Comparison of ENCODE assay signal across 22 cellular contexts in the genomic region with DNA sequence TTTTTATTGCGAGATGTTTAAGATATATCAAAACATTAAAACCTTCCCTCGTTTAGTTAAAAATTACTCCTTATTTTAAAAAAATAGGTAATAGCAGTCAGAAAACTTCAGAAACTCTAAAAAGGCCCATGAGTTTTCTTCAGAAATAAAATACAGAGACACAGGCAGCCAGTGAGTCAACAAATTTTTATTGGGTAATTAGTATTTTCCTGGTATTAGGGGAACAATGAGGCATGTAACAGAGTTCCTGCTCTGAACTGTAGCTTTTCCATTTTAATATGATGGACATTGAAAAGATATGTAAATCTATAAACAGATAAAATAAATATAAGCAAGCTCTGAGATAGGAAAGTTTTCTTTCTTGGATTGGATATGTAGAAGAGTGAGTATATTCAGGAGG. TPM values are rescaled to one million over a fixed set of nuclear protein-coding genes. Genes with fewer than 3 reads are reported as not detected.
DNase-seq lines count a peak whose midpoint lies in the region; TF ChIP-seq lines count a peak whose summit lies in the region.
"Had no signal": no experiment of that assay in that cellular context is flagged by ENCODE, and none has a peak within 500 bp of the region (broad histone marks: within the 10 kb centered on the region; RNA-seq: fewer than 3 reads in every experiment).

No MANE protein-coding gene starts in this region.

- peak overlapping the region in 7 of 11 experiments; percentile 9 to 85 (median 74); a peak in 13 of 22 replicates for H3K27ac ChIP-seq in BLaER1 treated with 17β-estradiol and CSF1 and Interleukin-3, amounts not matched to agents 10 nM and 100 nM
- H3K27ac ChIP-seq in PC-9 (peak overlapping the region; percentile 60), epithelial cell of prostate (peak overlapping the region; percentile 75), neutrophil (peak overlapping the region; percentile 84)
- H3K27ac ChIP-seq: prostate gland had no signal

- H3K4me3 ChIP-seq in BLaER1 treated with 17β-estradiol and CSF1 and Interleukin-3, amounts not matched to agents 10 nM and 100 nM = no peak overlapping the region
- H3K4me3 ChIP-seq in PC-9 (no peak overlapping the region), neutrophil (ENCODE audit: low read depth in 1 of 2, low read length in 1 of 2) (peak overlapping the region in 1 of 2 experiments; percentile 13), H7 (ENCODE audit: insufficient read depth, low read depth, low read length) (no peak overlapping the region)
- H3K4me3 ChIP-seq: prostate gland had no signal

- no peaks in the 10 kb centered on the region; a peak in 1 of 22 replicates for H3K9me3 ChIP-seq in BLaER1 treated with 17β-estradiol and CSF1 and Interleukin-3, amounts not matched to agents 10 nM and 100 nM (replicated peaks in 1 of 11)
- H3K9me3 ChIP-seq in PC-9 (ENCODE audit: insufficient read depth, low read depth) (0 out of 2 replicates have a peak, but pooled peaks cover 6% of the 10 kb centered on the region), neutrophil (no peaks in the 10 kb centered on the region)
- H3K9me3 ChIP-seq: prostate gland had no signal

- CTCF ChIA-PET in PC-9 (lab: Charles Lee) = interaction anchor here (0.6 kb wide), 1 partner anchor 21 kb away, joined by 3 read pairs; no protein-coding TSS in a partner anchor

- H3K79me2 ChIP-seq in PC-9 (ENCODE audit: low read depth) = no peaks in the 10 kb centered on the region

- no peaks in the 10 kb centered on the region for H4K20me1 ChIP-seq in BLaER1 treated with 17β-estradiol and CSF1 and Interleukin-3, amounts not matched to agents 10 nM and 100 nM
- H4K20me1 ChIP-seq in PC-9 (ENCODE audit: insufficient read depth) = no peaks in the 10 kb centered on the region

- DNase-seq in PC-9 = no peak
- no peak for DNase-seq in epithelial cell of prostate (ENCODE audit: low read depth, low spot score)
- no peak for DNase-seq in H7
- DNase-seq in hypothalamus (lab: John Stamatoyannopoulos, UW) = no peak
- DNase-seq in NK-92 treated with Interleukin-12 subunit alpha and Interleukin-12 subunit beta, amount 100 ng/mL, for 24 hours (lab: John Stamatoyannopoulos, UW) = no peak
- DNase-seq in GM10266 (ENCODE audit: extremely low spot score) = no peak
- DNase-seq: natural killer cell; NCI-H2029 treated with DMSO at 0.1 percent for 48 hours; NCI-H510A treated with DMSO at 0.1 percent for 48 hours; SHP77 treated with DMSO at 0.1 percent for 48 hours; stimulated activated CD4-positive, alpha-beta T cell treated with anti-CD3 and anti-CD28 coated beads, Interleukin-15, amount 100 ng/mL, for 24 hours; stimulated activated naive CD8-positive, alpha-beta T cell treated with anti-CD3 and anti-CD28 coated beads, Interleukin-15, amount 100 ng/mL, for 72 hours had no signal

- no peaks in the 10 kb centered on the region for H3K9me2 ChIP-seq in PC-9 (ENCODE audit: insufficient read depth)

- H3K9ac ChIP-seq in BLaER1 treated with 17β-estradiol and CSF1 and Interleukin-3, amounts not matched to agents 10 nM and 100 nM = peak overlapping the region in 5 of 11 experiments; percentile 2 to 71 (median 57); a peak in 8 of 22 replicates

- POLR2A ChIA-PET in PC-9 (lab: Charles Lee; ENCODE audit: unreplicated experiment) = no interaction called here

- intact Hi-C loops in PC-9 (cut with micrococcal nuclease; ENCODE audit: unreplicated experiment) = no loop called here

- no peaks in the 10 kb centered on the region for H3K36me3 ChIP-seq in BLaER1 treated with 17β-estradiol and CSF1 and Interleukin-3, amounts not matched to agents 10 nM and 100 nM
- H3K36me3 ChIP-seq in PC-9 (ENCODE audit: low read depth) (no peaks in the 10 kb centered on the region), neutrophil (no peaks in the 10 kb centered on the region), H7 (replicated peaks; ENCODE audit: control insufficient read depth, insufficient read depth, low read length) (no peaks in the 10 kb centered on the region)
- H3K36me3 ChIP-seq: prostate gland had no signal

- peak overlapping the region; percentile 61 for H2AFZ ChIP-seq in PC-9

- peaks cover 10% of the 10 kb centered on the region; the same call in 1 of the 2 replicates for H3F3A ChIP-seq in PC-9 (ENCODE audit: insufficient read depth, low read depth)

- TF ChIP-seq CTCF in PC-9 (conservative IDR thresholded peaks at IDR 0.05) (no peak), neutrophil (IDR thresholded peaks at IDR 0.05) (no peak), GM10266 (IDR thresholded peaks at IDR 0.05; ENCODE audit: control insufficient read depth, insufficient read depth, low read depth, missing control alignments) (no peak)

- H3K4me1 ChIP-seq in BLaER1 treated with 17β-estradiol and CSF1 and Interleukin-3, amounts not matched to agents 10 nM and 100 nM = peaks cover 12 to 50% (median 29%) of the 10 kb centered on the region in 10 experiments; a peak in 18 of 20 replicates
- H3K4me1 ChIP-seq in PC-9 (replicated peaks; ENCODE audit: insufficient read depth) (peaks cover 18% of the 10 kb centered on the region), neutrophil (ENCODE audit: control insufficient read depth in 1 of 2, insufficient read depth in 1 of 2, low read depth in 1 of 2, low read length in 1 of 2) (peaks cover 20 to 23% of the 10 kb centered on the region in 2 experiments)
- H3K4me1 ChIP-seq: prostate gland had no signal

- H3K27me3 ChIP-seq in BLaER1 treated with 17β-estradiol and CSF1 and Interleukin-3, amounts not matched to agents 10 nM and 100 nM = no peaks in the 10 kb centered on the region
- H3K27me3 ChIP-seq in PC-9 (ENCODE audit: insufficient read depth, low read depth) (no peaks in the 10 kb centered on the region), neutrophil (peaks cover 1% of the 10 kb centered on the region), H7 (ENCODE audit: control insufficient read depth, insufficient read depth, low read length) (no peaks in the 10 kb centered on the region)

- BruUV-seq in PC-9 (replicated peaks; lab: Mats Ljungman, UMichigan) = TSS peak; percentile 44

- peak overlapping the region in 7 of 11 experiments; percentile 19 to 80 (median 56); a peak in 13 of 22 replicates for H3K4me2 ChIP-seq in BLaER1 treated with 17β-estradiol and CSF1 and Interleukin-3, amounts not matched to agents 10 nM and 100 nM
- H3K4me2 ChIP-seq in PC-9 = peak overlapping the region; percentile 24

RNA-seq across cellular contexts. Expression of gene ZNF705A, which starts 0.4 kb away (rescaled TPM):
- not detected in 2 replicates for total RNA-seq in PC-9 (2021)
- total RNA-seq in H7 (2014; rRNA removed; shearing (Covaris generic)) = not detected in 2 replicates
- total RNA-seq: activated T-helper 2 cell treated with anti-CD3 and anti-CD28 coated beads, Interferon-gamma antibody, Interleukin-2, Interleukin-4, amounts not matched to agents 10 μg/mL and 5 μg/mL and 100 μg/mL, durations not matched to agents 14 hours and 24 hours and 36 hours; cerebellum; Daoy; frontal cortex; lower leg skin; natural killer cell; prostate gland; T-helper 2 cell treated with Interferon-gamma antibody and Interleukin-4, amounts not matched to agents 100 ng/mL and 5 ng/mL, for 36 hours; ureter had no signal

RNA-seq across cellular contexts. Expression of gene CLEC4A, which starts 33.0 kb away (rescaled TPM):
- not detected in 2 replicates for total RNA-seq in PC-9 (2021)
- total RNA-seq in H7 (2014; rRNA removed; shearing (Covaris generic)) = 0.74 TPM in 1 of 2 replicates, not detected in the other
- total RNA-seq: Daoy had no signal
